In genomic region chr3:99875925-99876781, GRCh38 we compare ENCODE assay signal across 8 cellular contexts. TPM values are rescaled to one million over a fixed set of nuclear protein-coding genes. Genes with fewer than 3 reads are reported as not detected.
DNase-seq lines count a peak whose midpoint lies in the region; ATAC-seq and TF ChIP-seq lines count a peak whose summit lies in the region.

No MANE protein-coding gene starts in this region.

- in situ Hi-C loops in astrocyte of the cerebellum (cut with HindIII; ENCODE audit: low sequenced_read_pairs) = no loop called here

- H3K9me3 Mint-ChIP-seq in IgD-negative memory B cell = no peaks in the 10 kb centered on the region

- no peak for TF ChIP-seq CTCF in astrocyte of the cerebellum (IDR thresholded peaks at IDR 0.05; ENCODE audit: low read depth, low read length, missing control alignments)

- H3K27ac Mint-ChIP-seq in IgD-negative memory B cell = peak overlapping the region in 1 of 3 donors; percentile 78

- H3K4me3 ChIP-seq in astrocyte of the cerebellum (ENCODE audit: low read depth, low read length) = peak overlapping the region; percentile 76

- peak; percentile 83 for ATAC-seq in GM21529 (IDR thresholded peaks at IDR 0.05; ENCODE audit: unreplicated experiment)

- DNase-seq in DMS153 treated with DMSO at 0.1 percent for 48 hours (lab: John Stamatoyannopoulos, UW; ENCODE audit: unreplicated experiment) (peak; percentile 54), T-helper 9 cell (peak; percentile 54), astrocyte of the cerebellum (ENCODE audit: low read depth) (no peak), hypothalamus (lab: John Stamatoyannopoulos, UW) (peak in 49 of 51 donors; percentile 6 to 78 (median 50)), retina (peak; percentile 93), AML-193 (lab: John Stamatoyannopoulos, UW) (no peak)

- no peaks in the 10 kb centered on the region for H3K36me3 Mint-ChIP-seq in IgD-negative memory B cell

- H3K4me1 Mint-ChIP-seq in IgD-negative memory B cell = peaks cover 5 to 17% (median 13%) of the 10 kb centered on the region in 3 donors

- peak overlapping the region; percentile 79 to 93 (median 92) for H3K4me3 Mint-ChIP-seq in IgD-negative memory B cell

- H3K27me3 Mint-ChIP-seq in IgD-negative memory B cell = no peaks in the 10 kb centered on the region

RNA-seq across cellular contexts. Expression of gene CMSS1, which starts 58.5 kb away (rescaled TPM):
- 22.7 TPM for polyA plus RNA-seq in IgD-negative memory B cell

Comparison
In these comparisons a context has a peak if more than half of its experiments do, and no peak if none do; other contexts are left out.
1. DNase-seq: peak in DMS153 treated with DMSO at 0.1 percent for 48 hours (single experiment), T-helper 9 cell (single experiment), hypothalamus (49 of 51) and retina (single experiment); none in astrocyte of the cerebellum (single experiment) and AML-193 (0 of 2).